In the genomic region with DNA sequence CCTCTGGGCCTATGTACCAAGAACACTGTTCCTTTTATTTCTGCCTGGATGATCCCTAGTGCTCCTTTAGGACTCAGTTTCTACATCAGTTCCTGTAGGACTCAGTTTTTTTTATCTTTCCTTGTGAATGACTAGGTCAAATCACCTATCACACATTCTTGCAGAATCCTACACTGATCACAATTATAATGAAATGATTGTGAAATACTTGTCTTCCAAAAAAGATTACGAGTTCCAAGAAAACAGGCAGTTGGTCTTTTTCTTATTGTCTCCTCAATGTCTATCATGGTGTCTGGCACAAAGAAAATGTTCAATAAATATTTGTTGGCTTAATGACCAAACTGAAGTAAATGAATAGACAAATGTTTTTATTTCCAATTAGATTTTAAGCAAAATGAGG, we compare ENCODE assay signal across 11 cellular contexts.
"Had no signal": no experiment of that assay in that cellular context is flagged by ENCODE, and none has a peak within 500 bp of the region (broad histone marks: within the 10 kb centered on the region; RNA-seq: fewer than 3 reads in every experiment).

No MANE protein-coding gene starts in this region.

- ATAC-seq: GM23338, HCT116 had no signal

- H3K4me2 ChIP-seq: GM23338 had no signal

- FAIRE-seq: H1, H54 had no signal

- H3K9me3 ChIP-seq: HAP-1 had no signal

- H3K9ac ChIP-seq: GM23248 had no signal

- H3K27ac ChIP-seq: GM23248 had no signal

- H3K36me3 ChIP-seq: HAP-1 had no signal

- H3K4me3 ChIP-seq: GM23248, GM23338, HAP-1 had no signal

- H3K4me1 ChIP-seq: HAP-1 had no signal

- H2AFZ ChIP-seq: GM23248, GM23338 had no signal

- DNase-seq: GM23248, GOT3, H7, H9, HCEC 1CT, HFFc6 had no signal
